Comparison of ENCODE assay signal across 1 cellular context in genomic region chr11:20110908-20111669, GRCh38.
TF ChIP-seq lines count a peak whose summit lies in the region.

No MANE protein-coding gene starts in this region.

TF ChIP-seq in HepG2, 621 proteins besides CTCF, POLR2A, EP300 and RAD21 (continued from another document):
- TF ChIP-seq THAP8 (CRISPR knock-in tag; IDR thresholded peaks at IDR 0.05; ENCODE audit: borderline replicate concordance), result no peak
- peak; percentile 33; the same call in 1 of the 2 replicates for TF ChIP-seq ZFP91 (CRISPR knock-in tag; IDR thresholded peaks at IDR 0.05; ENCODE audit: borderline replicate concordance)
- peak; percentile 24; the same call in 1 of the 2 replicates for TF ChIP-seq FOXA3 (CRISPR knock-in tag; IDR thresholded peaks at IDR 0.05)
- TF ChIP-seq ATF2 (CRISPR knock-in tag; IDR thresholded peaks at IDR 0.05), result 0 out of 2 replicates have a peak, but pooled peaks have one; percentile 23
- TF ChIP-seq MAX (IDR thresholded peaks at IDR 0.05), result peak; percentile 38; the same call in 1 of the 2 replicates
- TF ChIP-seq ZNF687 (CRISPR knock-in tag; IDR thresholded peaks at IDR 0.05), result peak; percentile 23; the same call in 1 of the 2 replicates
- TF ChIP-seq MAZ (IDR thresholded peaks at IDR 0.05; ENCODE audit: borderline replicate concordance, low read depth, low read length), result no peak
- TF ChIP-seq MAZ (CRISPR knock-in tag; IDR thresholded peaks at IDR 0.05; ENCODE audit: low read depth), result peak; percentile 50; the same call in 1 of the 2 replicates
- peak; percentile 43; the same call in 1 of the 2 replicates for TF ChIP-seq SPEN (CRISPR knock-in tag; IDR thresholded peaks at IDR 0.05; ENCODE audit: low read depth)
- TF ChIP-seq SAP130 (CRISPR knock-in tag; IDR thresholded peaks at IDR 0.05; ENCODE audit: low read depth), result peak; percentile 35; the same call in 1 of the 2 replicates
- TF ChIP-seq AKAP8 (CRISPR knock-in tag; IDR thresholded peaks at IDR 0.05), result 0 out of 2 replicates have a peak, but pooled peaks have one; percentile 57
- TF ChIP-seq ZNF800 (CRISPR knock-in tag; IDR thresholded peaks at IDR 0.05), result no peak
- peak; percentile 69 for TF ChIP-seq PATZ1 (CRISPR knock-in tag; IDR thresholded peaks at IDR 0.05)
- TF ChIP-seq ZFP36L1 (CRISPR knock-in tag; IDR thresholded peaks at IDR 0.05), result no peak
- TF ChIP-seq ZNF768 (CRISPR knock-in tag; IDR thresholded peaks at IDR 0.05), result no peak
- TF ChIP-seq E2F1 (CRISPR knock-in tag; IDR thresholded peaks at IDR 0.05), result no peak
- 0 out of 2 replicates have a peak, but pooled peaks have one; percentile 30 for TF ChIP-seq ZNF546 (CRISPR knock-in tag; conservative IDR thresholded peaks at IDR 0.05)
- TF ChIP-seq KDM4B (CRISPR knock-in tag; IDR thresholded peaks at IDR 0.05), result 0 out of 2 replicates have a peak, but pooled peaks have one; percentile 51
